In the genomic region with DNA sequence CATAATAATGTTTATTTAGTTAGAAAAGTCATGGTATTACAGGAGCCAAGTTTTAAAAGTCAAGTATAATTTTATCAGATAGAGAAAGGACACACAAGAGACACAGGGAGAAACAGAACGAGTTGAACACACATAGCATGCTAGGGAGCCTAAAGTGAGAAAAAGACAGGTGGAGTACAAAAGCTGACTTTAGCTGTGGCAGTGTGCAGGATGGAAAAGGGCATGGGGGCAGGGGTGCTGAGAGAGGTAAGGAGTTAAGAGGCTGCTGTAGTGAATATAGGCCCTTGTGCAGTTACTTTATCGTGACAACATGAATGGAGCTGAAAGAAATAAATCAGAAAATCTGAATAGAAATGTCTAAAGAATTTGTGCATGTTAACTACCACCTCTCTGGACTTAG, we compare ENCODE assay signal across 29 cellular contexts.
"Had no signal": no experiment of that assay in that cellular context is flagged by ENCODE, and none has a peak within 500 bp of the region (broad histone marks: within the 10 kb centered on the region; RNA-seq: fewer than 3 reads in every experiment).

No MANE protein-coding gene starts in this region.

- H3K27me3 Mint-ChIP-seq: activated CD8-positive, alpha-beta T cell treated with anti-CD3 and anti-CD28 coated beads for 36 hours; activated naive CD4-positive, alpha-beta T cell treated with anti-CD3 and anti-CD28 coated beads, Interleukin-2, amount 10 ng/mL, durations not matched to agents 7 days and 5 days; activated naive CD8-positive, alpha-beta T cell treated with anti-CD3 and anti-CD28 coated beads, Interleukin-2, amount 10 ng/mL, durations not matched to agents 7 days and 5 days had no signal

- H3K9me3 ChIP-seq: ascending aorta, body of pancreas, MG63, Peyer's patch, SJCRH30, SK-N-SH had no signal

- H3K27ac Mint-ChIP-seq: activated CD8-positive, alpha-beta T cell treated with anti-CD3 and anti-CD28 coated beads for 36 hours; activated naive CD4-positive, alpha-beta T cell treated with anti-CD3 and anti-CD28 coated beads, Interleukin-2, amount 10 ng/mL, durations not matched to agents 7 days and 5 days; activated naive CD8-positive, alpha-beta T cell treated with anti-CD3 and anti-CD28 coated beads, Interleukin-2, amount 10 ng/mL, durations not matched to agents 7 days and 5 days had no signal

- H3K4me1 ChIP-seq: ascending aorta, body of pancreas, Peyer's patch had no signal

- H3K27me3 ChIP-seq: ascending aorta, body of pancreas, MG63, Peyer's patch, SJCRH30 had no signal

- H3K27ac ChIP-seq: ascending aorta, body of pancreas, coronary artery, KMS-11, Peyer's patch, RWPE1, SJCRH30, VCaP had no signal

- DNase-seq: activated CD4-positive, CD25-positive, alpha-beta regulatory T cell; activated CD8-positive, alpha-beta memory T cell treated with anti-CD3 and anti-CD28 coated beads, Interleukin-2, amount 50 U/mL, for 4 hours; activated CD8-positive, alpha-beta T cell treated with anti-CD3 and anti-CD28 coated beads for 36 hours; activated effector memory CD4-positive, alpha-beta T cell treated with anti-CD3 and anti-CD28 coated beads, Interleukin-2, amount 50 U/mL, for 16 hours; activated naive CD4-positive, alpha-beta T cell treated with anti-CD3 and anti-CD28 coated beads, Interleukin-2, amount 10 ng/mL, durations not matched to agents 7 days and 5 days; activated naive CD8-positive, alpha-beta T cell treated with anti-CD3 and anti-CD28 coated beads, Interleukin-2, amount 10 ng/mL, durations not matched to agents 7 days and 5 days; activated T-cell treated with anti-CD3 and anti-CD28 coated beads, Interleukin-2, amount 50 U/mL, for 1 hour; body of pancreas; MG63; MV-4-11; NCI-H1092 treated with DMSO at 0.1 percent for 48 hours; NCI-H1417 treated with DMSO at 0.1 percent for 48 hours; NCI-H1694; NCI-H2029; NCI-H2107; NCI-H2171 treated with DMSO at 0.1 percent for 48 hours; NCI-H510A treated with DMSO at 0.1 percent for 48 hours; NCI-H69; NK-92 treated with Interleukin-12 subunit alpha and Interleukin-12 subunit beta, amount 100 ng/mL, for 24 hours; OCI-M1; Peyer's patch; Right ventricle myocardium superior; SJCRH30; SK-N-SH had no signal

- H3K9me3 Mint-ChIP-seq: activated CD8-positive, alpha-beta T cell treated with anti-CD3 and anti-CD28 coated beads for 36 hours; activated naive CD4-positive, alpha-beta T cell treated with anti-CD3 and anti-CD28 coated beads, Interleukin-2, amount 10 ng/mL, durations not matched to agents 7 days and 5 days; activated naive CD8-positive, alpha-beta T cell treated with anti-CD3 and anti-CD28 coated beads, Interleukin-2, amount 10 ng/mL, durations not matched to agents 7 days and 5 days had no signal

- H3K4me3 ChIP-seq: ascending aorta, body of pancreas, coronary artery, MG63, Peyer's patch, SJCRH30 had no signal

- H3K4me3 Mint-ChIP-seq: activated CD8-positive, alpha-beta T cell treated with anti-CD3 and anti-CD28 coated beads for 36 hours; activated naive CD4-positive, alpha-beta T cell treated with anti-CD3 and anti-CD28 coated beads, Interleukin-2, amount 10 ng/mL, durations not matched to agents 7 days and 5 days; activated naive CD8-positive, alpha-beta T cell treated with anti-CD3 and anti-CD28 coated beads, Interleukin-2, amount 10 ng/mL, durations not matched to agents 7 days and 5 days had no signal

- ATAC-seq: activated CD8-positive, alpha-beta T cell treated with anti-CD3 and anti-CD28 coated beads for 36 hours; body of pancreas had no signal
